ENCODE assay signal across 2 cellular contexts in the genomic region with DNA sequence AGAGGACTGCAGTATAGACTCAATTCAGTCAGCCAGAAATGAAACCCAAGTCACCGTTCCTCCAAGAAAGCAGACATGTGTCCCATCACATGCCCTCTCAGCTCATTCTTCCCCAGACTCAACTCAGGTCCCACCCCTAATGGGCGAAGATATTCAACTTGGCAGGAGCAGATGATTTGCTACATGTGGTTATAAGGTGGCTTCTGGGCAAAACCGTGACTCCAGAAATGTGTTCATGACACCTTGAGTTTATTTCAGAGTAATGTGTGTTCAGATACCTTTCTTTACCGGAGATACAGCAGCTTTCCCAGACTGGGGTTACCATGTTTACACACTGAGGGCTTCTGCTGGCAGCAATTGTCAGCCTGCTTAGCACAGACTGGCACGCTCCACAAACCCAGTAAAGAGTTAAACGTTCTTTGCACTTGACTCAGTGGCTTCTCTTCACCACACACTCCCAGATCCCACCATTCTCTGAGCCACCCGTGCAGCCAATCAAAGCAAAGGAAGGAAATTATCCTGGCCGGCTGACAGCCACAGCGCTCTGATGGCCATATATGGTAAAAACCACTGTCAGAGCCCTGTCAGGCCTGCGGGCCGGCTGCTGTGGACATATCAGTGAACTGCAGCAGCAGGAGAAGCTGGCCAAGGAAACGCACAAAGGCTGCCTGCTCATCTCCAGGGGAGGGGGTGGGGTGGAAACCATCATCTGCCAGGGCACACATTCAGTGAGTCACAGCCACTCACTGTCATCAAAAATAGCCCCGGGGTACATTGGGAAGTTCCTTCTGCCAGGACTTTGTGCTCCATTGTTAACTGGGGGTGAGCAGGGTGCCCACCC.
TF ChIP-seq lines count a peak whose summit lies in the region.

No MANE protein-coding gene starts in this region.

TF ChIP-seq in HEK293T, 16 proteins besides CTCF, POLR2A, EP300 and RAD21 (continued from another document):
- TF ChIP-seq SUZ12 (IDR thresholded peaks at IDR 0.05): no peak

TF ChIP-seq in SK-N-SH, 30 proteins besides CTCF, POLR2A, EP300 and RAD21 (continued from another document):
- TF ChIP-seq, protein P1, sequence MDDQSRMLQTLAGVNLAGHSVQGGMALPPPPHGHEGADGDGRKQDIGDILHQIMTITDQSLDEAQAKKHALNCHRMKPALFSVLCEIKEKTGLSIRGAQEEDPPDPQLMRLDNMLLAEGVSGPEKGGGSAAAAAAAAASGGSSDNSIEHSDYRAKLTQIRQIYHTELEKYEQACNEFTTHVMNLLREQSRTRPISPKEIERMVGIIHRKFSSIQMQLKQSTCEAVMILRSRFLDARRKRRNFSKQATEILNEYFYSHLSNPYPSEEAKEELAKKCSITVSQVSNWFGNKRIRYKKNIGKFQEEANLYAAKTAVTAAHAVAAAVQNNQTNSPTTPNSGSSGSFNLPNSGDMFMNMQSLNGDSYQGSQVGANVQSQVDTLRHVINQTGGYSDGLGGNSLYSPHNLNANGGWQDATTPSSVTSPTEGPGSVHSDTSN (IDR thresholded peaks at IDR 0.05): peak; percentile 84
- TF ChIP-seq RXRA (IDR thresholded peaks at IDR 0.05; ENCODE audit: borderline replicate concordance, low read depth) (peak; percentile 81; the same call in 1 of the 2 replicates), FOXM1 (IDR thresholded peaks at IDR 0.05; ENCODE audit: low read depth) (peak; percentile 72; the same call in 1 of the 2 replicates), FOXJ3 (CRISPR knock-in tag; IDR thresholded peaks at IDR 0.05) (peak; percentile 85), ELF1 (IDR thresholded peaks at IDR 0.05) (0 out of 2 replicates have a peak, but pooled peaks have one; percentile 25), TEAD4 (IDR thresholded peaks at IDR 0.05; ENCODE audit: borderline replicate concordance, insufficient read depth) (peak; percentile 74; the same call in 1 of the 2 replicates), SMC3 (IDR thresholded peaks at IDR 0.05; ENCODE audit: low read depth, low read length) (no peak), FOSL2 (IDR thresholded peaks at IDR 0.05; ENCODE audit: borderline replicate concordance, low read depth) (peak; percentile 82), POLR2AphosphoS5 (IDR thresholded peaks at IDR 0.05; ENCODE audit: low read depth, low read length) (peak; percentile 80; the same call in 1 of the 2 replicates), NFIC (IDR thresholded peaks at IDR 0.05; ENCODE audit: borderline replicate concordance) (peak; percentile 88), TAF1 (IDR thresholded peaks at IDR 0.05; ENCODE audit: borderline replicate concordance, low read depth, low read length) (no peak; the same call in 1 of the 2 replicates), RCOR1 (IDR thresholded peaks at IDR 0.05; ENCODE audit: low read length) (peak; percentile 72; the same call in 1 of the 2 replicates), SIN3A (IDR thresholded peaks at IDR 0.05; ENCODE audit: borderline replicate concordance, low read depth, low read length) (peak; percentile 95), TCF12 (IDR thresholded peaks at IDR 0.05) (peak; percentile 89), MEF2A (IDR thresholded peaks at IDR 0.05; ENCODE audit: borderline replicate concordance, low read depth) (peak; percentile 72; the same call in 1 of the 2 replicates), MXI1 (IDR thresholded peaks at IDR 0.05; ENCODE audit: low read depth, low read length) (peak; percentile 91)
- TF ChIP-seq, protein P2, sequence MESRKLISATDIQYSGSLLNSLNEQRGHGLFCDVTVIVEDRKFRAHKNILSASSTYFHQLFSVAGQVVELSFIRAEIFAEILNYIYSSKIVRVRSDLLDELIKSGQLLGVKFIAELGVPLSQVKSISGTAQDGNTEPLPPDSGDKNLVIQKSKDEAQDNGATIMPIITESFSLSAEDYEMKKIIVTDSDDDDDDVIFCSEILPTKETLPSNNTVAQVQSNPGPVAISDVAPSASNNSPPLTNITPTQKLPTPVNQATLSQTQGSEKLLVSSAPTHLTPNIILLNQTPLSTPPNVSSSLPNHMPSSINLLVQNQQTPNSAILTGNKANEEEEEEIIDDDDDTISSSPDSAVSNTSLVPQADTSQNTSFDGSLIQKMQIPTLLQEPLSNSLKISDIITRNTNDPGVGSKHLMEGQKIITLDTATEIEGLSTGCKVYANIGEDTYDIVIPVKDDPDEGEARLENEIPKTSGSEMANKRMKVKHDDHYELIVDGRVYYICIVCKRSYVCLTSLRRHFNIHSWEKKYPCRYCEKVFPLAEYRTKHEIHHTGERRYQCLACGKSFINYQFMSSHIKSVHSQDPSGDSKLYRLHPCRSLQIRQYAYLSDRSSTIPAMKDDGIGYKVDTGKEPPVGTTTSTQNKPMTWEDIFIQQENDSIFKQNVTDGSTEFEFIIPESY (IDR thresholded peaks at IDR 0.05; ENCODE audit: borderline replicate concordance, low read depth): 0 out of 2 replicates have a peak, but pooled peaks have one; percentile 66
- TF ChIP-seq, protein P3, sequence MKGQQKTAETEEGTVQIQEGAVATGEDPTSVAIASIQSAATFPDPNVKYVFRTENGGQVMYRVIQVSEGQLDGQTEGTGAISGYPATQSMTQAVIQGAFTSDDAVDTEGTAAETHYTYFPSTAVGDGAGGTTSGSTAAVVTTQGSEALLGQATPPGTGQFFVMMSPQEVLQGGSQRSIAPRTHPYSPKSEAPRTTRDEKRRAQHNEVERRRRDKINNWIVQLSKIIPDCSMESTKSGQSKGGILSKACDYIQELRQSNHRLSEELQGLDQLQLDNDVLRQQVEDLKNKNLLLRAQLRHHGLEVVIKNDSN (IDR thresholded peaks at IDR 0.05; ENCODE audit: borderline replicate concordance, low read depth): peak; percentile 47; the same call in 1 of the 2 replicates
- TF ChIP-seq, protein P4, sequence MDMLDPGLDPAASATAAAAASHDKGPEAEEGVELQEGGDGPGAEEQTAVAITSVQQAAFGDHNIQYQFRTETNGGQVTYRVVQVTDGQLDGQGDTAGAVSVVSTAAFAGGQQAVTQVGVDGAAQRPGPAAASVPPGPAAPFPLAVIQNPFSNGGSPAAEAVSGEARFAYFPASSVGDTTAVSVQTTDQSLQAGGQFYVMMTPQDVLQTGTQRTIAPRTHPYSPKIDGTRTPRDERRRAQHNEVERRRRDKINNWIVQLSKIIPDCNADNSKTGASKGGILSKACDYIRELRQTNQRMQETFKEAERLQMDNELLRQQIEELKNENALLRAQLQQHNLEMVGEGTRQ (IDR thresholded peaks at IDR 0.05; ENCODE audit: borderline replicate concordance, low read depth, low read length): no peak
- TF ChIP-seq, protein P5, sequence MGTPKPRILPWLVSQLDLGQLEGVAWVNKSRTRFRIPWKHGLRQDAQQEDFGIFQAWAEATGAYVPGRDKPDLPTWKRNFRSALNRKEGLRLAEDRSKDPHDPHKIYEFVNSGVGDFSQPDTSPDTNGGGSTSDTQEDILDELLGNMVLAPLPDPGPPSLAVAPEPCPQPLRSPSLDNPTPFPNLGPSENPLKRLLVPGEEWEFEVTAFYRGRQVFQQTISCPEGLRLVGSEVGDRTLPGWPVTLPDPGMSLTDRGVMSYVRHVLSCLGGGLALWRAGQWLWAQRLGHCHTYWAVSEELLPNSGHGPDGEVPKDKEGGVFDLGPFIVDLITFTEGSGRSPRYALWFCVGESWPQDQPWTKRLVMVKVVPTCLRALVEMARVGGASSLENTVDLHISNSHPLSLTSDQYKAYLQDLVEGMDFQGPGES (IDR thresholded peaks at IDR 0.05; ENCODE audit: low read depth, low read length): no peak
- TF ChIP-seq, protein P6, sequence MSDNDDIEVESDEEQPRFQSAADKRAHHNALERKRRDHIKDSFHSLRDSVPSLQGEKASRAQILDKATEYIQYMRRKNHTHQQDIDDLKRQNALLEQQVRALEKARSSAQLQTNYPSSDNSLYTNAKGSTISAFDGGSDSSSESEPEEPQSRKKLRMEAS (IDR thresholded peaks at IDR 0.05; ENCODE audit: low read depth): peak; percentile 81
- TF ChIP-seq, protein P7, sequence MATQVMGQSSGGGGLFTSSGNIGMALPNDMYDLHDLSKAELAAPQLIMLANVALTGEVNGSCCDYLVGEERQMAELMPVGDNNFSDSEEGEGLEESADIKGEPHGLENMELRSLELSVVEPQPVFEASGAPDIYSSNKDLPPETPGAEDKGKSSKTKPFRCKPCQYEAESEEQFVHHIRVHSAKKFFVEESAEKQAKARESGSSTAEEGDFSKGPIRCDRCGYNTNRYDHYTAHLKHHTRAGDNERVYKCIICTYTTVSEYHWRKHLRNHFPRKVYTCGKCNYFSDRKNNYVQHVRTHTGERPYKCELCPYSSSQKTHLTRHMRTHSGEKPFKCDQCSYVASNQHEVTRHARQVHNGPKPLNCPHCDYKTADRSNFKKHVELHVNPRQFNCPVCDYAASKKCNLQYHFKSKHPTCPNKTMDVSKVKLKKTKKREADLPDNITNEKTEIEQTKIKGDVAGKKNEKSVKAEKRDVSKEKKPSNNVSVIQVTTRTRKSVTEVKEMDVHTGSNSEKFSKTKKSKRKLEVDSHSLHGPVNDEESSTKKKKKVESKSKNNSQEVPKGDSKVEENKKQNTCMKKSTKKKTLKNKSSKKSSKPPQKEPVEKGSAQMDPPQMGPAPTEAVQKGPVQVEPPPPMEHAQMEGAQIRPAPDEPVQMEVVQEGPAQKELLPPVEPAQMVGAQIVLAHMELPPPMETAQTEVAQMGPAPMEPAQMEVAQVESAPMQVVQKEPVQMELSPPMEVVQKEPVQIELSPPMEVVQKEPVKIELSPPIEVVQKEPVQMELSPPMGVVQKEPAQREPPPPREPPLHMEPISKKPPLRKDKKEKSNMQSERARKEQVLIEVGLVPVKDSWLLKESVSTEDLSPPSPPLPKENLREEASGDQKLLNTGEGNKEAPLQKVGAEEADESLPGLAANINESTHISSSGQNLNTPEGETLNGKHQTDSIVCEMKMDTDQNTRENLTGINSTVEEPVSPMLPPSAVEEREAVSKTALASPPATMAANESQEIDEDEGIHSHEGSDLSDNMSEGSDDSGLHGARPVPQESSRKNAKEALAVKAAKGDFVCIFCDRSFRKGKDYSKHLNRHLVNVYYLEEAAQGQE (IDR thresholded peaks at IDR 0.05; ENCODE audit: low read depth, low read length): 0 out of 2 replicates have a peak, but pooled peaks have one; percentile 4
